In genomic region chr2:238562446-238562845, GRCh38 we compare ENCODE assay signal across 28 cellular contexts.
"Had no signal": no experiment of that assay in that cellular context is flagged by ENCODE, and none has a peak within 500 bp of the region (broad histone marks: within the 10 kb centered on the region; RNA-seq: fewer than 3 reads in every experiment).

No MANE protein-coding gene starts in this region.

- H3K4me1 Mint-ChIP-seq: activated CD4-positive, alpha-beta memory T cell treated with anti-CD3 and anti-CD28 coated beads, Interleukin-2, amount 10 ng/mL, durations not matched to agents 7 days and 5 days; activated CD4-positive, alpha-beta T cell treated with anti-CD3 and anti-CD28 coated beads for 36 hours; activated CD4-positive, alpha-beta T cell treated with anti-CD3 and anti-CD28 coated beads, Interleukin-2, amount 10 ng/mL, durations not matched to agents 7 days and 5 days; activated naive CD4-positive, alpha-beta T cell treated with anti-CD3 and anti-CD28 coated beads, Interleukin-2, amount 10 ng/mL, durations not matched to agents 7 days and 5 days; activated T-helper 17 cell treated with anti-CD3 and anti-CD28 coated beads, Interleukin-2, amount 50 U/mL, for 72 hours had no signal

- H3K27me3 ChIP-seq: adrenal gland, esophagus muscularis mucosa had no signal

- H3K27me3 Mint-ChIP-seq: activated CD4-positive, alpha-beta memory T cell treated with anti-CD3 and anti-CD28 coated beads, Interleukin-2, amount 10 ng/mL, durations not matched to agents 7 days and 5 days; activated CD4-positive, alpha-beta T cell treated with anti-CD3 and anti-CD28 coated beads for 36 hours; activated CD4-positive, alpha-beta T cell treated with anti-CD3 and anti-CD28 coated beads, Interleukin-2, amount 10 ng/mL, durations not matched to agents 7 days and 5 days; activated naive CD4-positive, alpha-beta T cell treated with anti-CD3 and anti-CD28 coated beads, Interleukin-2, amount 10 ng/mL, durations not matched to agents 7 days and 5 days had no signal

- H3K27ac ChIP-seq: adrenal gland, body of pancreas, esophagus muscularis mucosa, foreskin keratinocyte, gastrocnemius medialis, heart left ventricle had no signal

- H3K9me3 Mint-ChIP-seq: activated CD4-positive, alpha-beta memory T cell treated with anti-CD3 and anti-CD28 coated beads, Interleukin-2, amount 10 ng/mL, durations not matched to agents 7 days and 5 days; activated CD4-positive, alpha-beta T cell treated with anti-CD3 and anti-CD28 coated beads, Interleukin-2, amount 10 ng/mL, durations not matched to agents 7 days and 5 days; activated naive CD4-positive, alpha-beta T cell treated with anti-CD3 and anti-CD28 coated beads, Interleukin-2, amount 10 ng/mL, durations not matched to agents 7 days and 5 days; activated naive CD4-positive, alpha-beta T cell treated with anti-CD3 and anti-CD28 coated beads, Interleukin-2, amount 50 U/mL, for 72 hours; activated T-cell treated with anti-CD3 and anti-CD28 coated beads, Interleukin-2, amount 50 U/mL, for 24 hours; activated T-helper 17 cell treated with anti-CD3 and anti-CD28 coated beads, Interleukin-2, amount 50 U/mL, for 72 hours; effector memory CD8-positive, alpha-beta T cell had no signal

- DNase-seq: activated CD4-positive, alpha-beta memory T cell treated with anti-CD3 and anti-CD28 coated beads, Interleukin-2, amount 10 ng/mL, durations not matched to agents 7 days and 5 days; activated CD4-positive, alpha-beta T cell treated with anti-CD3 and anti-CD28 coated beads for 36 hours; activated CD4-positive, alpha-beta T cell treated with anti-CD3 and anti-CD28 coated beads, Interleukin-2, amount 10 ng/mL, durations not matched to agents 7 days and 5 days; activated CD4-positive, alpha-beta T cell treated with anti-CD3 and anti-CD28 coated beads, Interleukin-2, amount 50 U/mL, for 4 hours; activated CD4-positive, CD25-positive, alpha-beta regulatory T cell; activated CD4-positive, CD25-positive, alpha-beta regulatory T cell treated with anti-CD3 and anti-CD28 coated beads, Interleukin-2, amount 50 U/mL, for 72 hours; activated CD8-positive, alpha-beta memory T cell treated with anti-CD3 and anti-CD28 coated beads, Interleukin-2, amount 50 U/mL, for 48 hours; activated gamma-delta T cell; activated naive CD4-positive, alpha-beta T cell; activated naive CD4-positive, alpha-beta T cell treated with anti-CD3 and anti-CD28 coated beads, Interleukin-2, amount 10 ng/mL, durations not matched to agents 7 days and 5 days; activated T-cell treated with anti-CD3 and anti-CD28 coated beads for 4 hours; activated T-cell treated with anti-CD3 and anti-CD28 coated beads, Interleukin-2, amount 50 U/mL, for 24 hours; adrenal gland; amygdala; body of pancreas; cortex of kidney; dermis blood vessel endothelial cell; effector CD4-positive, alpha-beta T cell; effector memory CD8-positive, alpha-beta T cell; erythroblast; foreskin keratinocyte; gastrocnemius medialis; glutamatergic neuron; heart left ventricle; T-helper 2 cell had no signal

- H3K36me3 Mint-ChIP-seq: activated naive CD4-positive, alpha-beta T cell treated with anti-CD3 and anti-CD28 coated beads, Interleukin-2, amount 10 ng/mL, durations not matched to agents 7 days and 5 days; activated naive CD4-positive, alpha-beta T cell treated with anti-CD3 and anti-CD28 coated beads, Interleukin-2, amount 50 U/mL, for 72 hours had no signal

- H3K4me1 ChIP-seq: adrenal gland, body of pancreas, foreskin keratinocyte, gastrocnemius medialis had no signal

- H3K4me3 ChIP-seq: adrenal gland, body of pancreas, esophagus muscularis mucosa, gastrocnemius medialis, heart left ventricle had no signal

- H3K36me3 ChIP-seq: adrenal gland, esophagus muscularis mucosa, gastrocnemius medialis, heart left ventricle had no signal

- ATAC-seq: activated CD4-positive, alpha-beta T cell treated with anti-CD3 and anti-CD28 coated beads for 36 hours; activated naive CD4-positive, alpha-beta T cell treated with anti-CD3 and anti-CD28 coated beads, Interleukin-2, amount 50 U/mL, for 72 hours; activated T-helper 17 cell treated with anti-CD3 and anti-CD28 coated beads, Interleukin-2, amount 50 U/mL, for 72 hours; body of pancreas; effector memory CD8-positive, alpha-beta T cell; foreskin keratinocyte; gastrocnemius medialis; heart left ventricle had no signal

- H3K27ac Mint-ChIP-seq: activated CD4-positive, alpha-beta memory T cell treated with anti-CD3 and anti-CD28 coated beads, Interleukin-2, amount 10 ng/mL, durations not matched to agents 7 days and 5 days; activated CD4-positive, alpha-beta T cell treated with anti-CD3 and anti-CD28 coated beads for 36 hours; activated CD4-positive, alpha-beta T cell treated with anti-CD3 and anti-CD28 coated beads, Interleukin-2, amount 10 ng/mL, durations not matched to agents 7 days and 5 days; activated naive CD4-positive, alpha-beta T cell treated with anti-CD3 and anti-CD28 coated beads, Interleukin-2, amount 10 ng/mL, durations not matched to agents 7 days and 5 days; activated naive CD4-positive, alpha-beta T cell treated with anti-CD3 and anti-CD28 coated beads, Interleukin-2, amount 50 U/mL, for 72 hours; activated T-cell treated with anti-CD3 and anti-CD28 coated beads, Interleukin-2, amount 50 U/mL, for 24 hours; activated T-helper 17 cell treated with anti-CD3 and anti-CD28 coated beads, Interleukin-2, amount 50 U/mL, for 72 hours; effector memory CD8-positive, alpha-beta T cell had no signal

- H3K4me3 Mint-ChIP-seq: activated CD4-positive, alpha-beta memory T cell treated with anti-CD3 and anti-CD28 coated beads, Interleukin-2, amount 10 ng/mL, durations not matched to agents 7 days and 5 days; activated CD4-positive, alpha-beta T cell treated with anti-CD3 and anti-CD28 coated beads for 36 hours; activated CD4-positive, alpha-beta T cell treated with anti-CD3 and anti-CD28 coated beads, Interleukin-2, amount 10 ng/mL, durations not matched to agents 7 days and 5 days; activated naive CD4-positive, alpha-beta T cell treated with anti-CD3 and anti-CD28 coated beads, Interleukin-2, amount 10 ng/mL, durations not matched to agents 7 days and 5 days; activated T-cell treated with anti-CD3 and anti-CD28 coated beads, Interleukin-2, amount 50 U/mL, for 24 hours; activated T-helper 17 cell treated with anti-CD3 and anti-CD28 coated beads, Interleukin-2, amount 50 U/mL, for 72 hours; effector memory CD8-positive, alpha-beta T cell had no signal

- H3K9me3 ChIP-seq: adrenal gland, body of pancreas, esophagus muscularis mucosa, gastrocnemius medialis, heart left ventricle had no signal
